1 cellular context compared by ENCODE assay signal in genomic region chr17:15919466-15919865, GRCh38.
TF ChIP-seq lines count a peak whose summit lies in the region.

No MANE protein-coding gene starts in this region.

TF ChIP-seq in A549, 52 proteins besides CTCF, POLR2A, EP300 and RAD21 (continued from another document):
- TF ChIP-seq, protein P1, sequence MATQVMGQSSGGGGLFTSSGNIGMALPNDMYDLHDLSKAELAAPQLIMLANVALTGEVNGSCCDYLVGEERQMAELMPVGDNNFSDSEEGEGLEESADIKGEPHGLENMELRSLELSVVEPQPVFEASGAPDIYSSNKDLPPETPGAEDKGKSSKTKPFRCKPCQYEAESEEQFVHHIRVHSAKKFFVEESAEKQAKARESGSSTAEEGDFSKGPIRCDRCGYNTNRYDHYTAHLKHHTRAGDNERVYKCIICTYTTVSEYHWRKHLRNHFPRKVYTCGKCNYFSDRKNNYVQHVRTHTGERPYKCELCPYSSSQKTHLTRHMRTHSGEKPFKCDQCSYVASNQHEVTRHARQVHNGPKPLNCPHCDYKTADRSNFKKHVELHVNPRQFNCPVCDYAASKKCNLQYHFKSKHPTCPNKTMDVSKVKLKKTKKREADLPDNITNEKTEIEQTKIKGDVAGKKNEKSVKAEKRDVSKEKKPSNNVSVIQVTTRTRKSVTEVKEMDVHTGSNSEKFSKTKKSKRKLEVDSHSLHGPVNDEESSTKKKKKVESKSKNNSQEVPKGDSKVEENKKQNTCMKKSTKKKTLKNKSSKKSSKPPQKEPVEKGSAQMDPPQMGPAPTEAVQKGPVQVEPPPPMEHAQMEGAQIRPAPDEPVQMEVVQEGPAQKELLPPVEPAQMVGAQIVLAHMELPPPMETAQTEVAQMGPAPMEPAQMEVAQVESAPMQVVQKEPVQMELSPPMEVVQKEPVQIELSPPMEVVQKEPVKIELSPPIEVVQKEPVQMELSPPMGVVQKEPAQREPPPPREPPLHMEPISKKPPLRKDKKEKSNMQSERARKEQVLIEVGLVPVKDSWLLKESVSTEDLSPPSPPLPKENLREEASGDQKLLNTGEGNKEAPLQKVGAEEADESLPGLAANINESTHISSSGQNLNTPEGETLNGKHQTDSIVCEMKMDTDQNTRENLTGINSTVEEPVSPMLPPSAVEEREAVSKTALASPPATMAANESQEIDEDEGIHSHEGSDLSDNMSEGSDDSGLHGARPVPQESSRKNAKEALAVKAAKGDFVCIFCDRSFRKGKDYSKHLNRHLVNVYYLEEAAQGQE (IDR thresholded peaks at IDR 0.05), result no peak
- no peak for TF ChIP-seq USF2 (IDR thresholded peaks at IDR 0.05)
